1 cellular context compared by ENCODE assay signal in the genomic region with DNA sequence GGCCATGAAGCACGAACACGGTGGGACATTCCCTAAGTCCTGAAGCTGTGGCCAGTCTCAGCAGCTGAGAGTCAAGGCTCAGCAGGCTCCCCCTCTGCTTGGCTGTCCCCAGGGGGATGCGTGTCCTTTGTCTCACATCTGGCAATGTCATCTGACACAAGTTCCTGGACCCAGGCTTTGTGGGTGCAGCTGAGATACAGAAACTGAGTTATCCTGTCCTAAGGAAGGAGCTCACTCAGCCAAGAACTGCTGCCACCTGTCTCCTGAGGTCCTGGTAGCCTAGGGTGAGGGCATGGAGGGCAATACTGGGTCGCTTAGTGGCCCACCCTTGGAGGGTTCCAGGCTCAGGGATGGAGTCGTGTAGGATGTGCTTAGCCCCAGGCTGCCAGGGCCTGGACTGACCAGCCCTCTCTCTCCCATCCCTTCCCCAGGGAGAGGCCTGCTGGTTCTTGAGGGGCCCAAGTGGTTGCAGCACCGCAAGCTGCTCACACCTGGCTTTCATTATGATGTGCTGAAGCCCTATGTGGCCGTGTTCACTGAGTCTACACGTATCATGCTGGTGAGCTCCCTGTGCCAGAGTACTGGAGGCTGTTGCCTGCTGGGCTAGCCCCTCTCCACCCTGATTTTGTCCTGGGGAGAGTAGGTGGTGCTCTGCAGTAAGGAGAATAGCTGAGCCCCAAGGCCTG.
TF ChIP-seq lines count a peak whose summit lies in the region.

No MANE protein-coding gene starts in this region.

TF ChIP-seq in HEK293, 187 proteins besides CTCF, POLR2A, EP300 and RAD21 (continued from another document):
- TF ChIP-seq, protein P1, sequence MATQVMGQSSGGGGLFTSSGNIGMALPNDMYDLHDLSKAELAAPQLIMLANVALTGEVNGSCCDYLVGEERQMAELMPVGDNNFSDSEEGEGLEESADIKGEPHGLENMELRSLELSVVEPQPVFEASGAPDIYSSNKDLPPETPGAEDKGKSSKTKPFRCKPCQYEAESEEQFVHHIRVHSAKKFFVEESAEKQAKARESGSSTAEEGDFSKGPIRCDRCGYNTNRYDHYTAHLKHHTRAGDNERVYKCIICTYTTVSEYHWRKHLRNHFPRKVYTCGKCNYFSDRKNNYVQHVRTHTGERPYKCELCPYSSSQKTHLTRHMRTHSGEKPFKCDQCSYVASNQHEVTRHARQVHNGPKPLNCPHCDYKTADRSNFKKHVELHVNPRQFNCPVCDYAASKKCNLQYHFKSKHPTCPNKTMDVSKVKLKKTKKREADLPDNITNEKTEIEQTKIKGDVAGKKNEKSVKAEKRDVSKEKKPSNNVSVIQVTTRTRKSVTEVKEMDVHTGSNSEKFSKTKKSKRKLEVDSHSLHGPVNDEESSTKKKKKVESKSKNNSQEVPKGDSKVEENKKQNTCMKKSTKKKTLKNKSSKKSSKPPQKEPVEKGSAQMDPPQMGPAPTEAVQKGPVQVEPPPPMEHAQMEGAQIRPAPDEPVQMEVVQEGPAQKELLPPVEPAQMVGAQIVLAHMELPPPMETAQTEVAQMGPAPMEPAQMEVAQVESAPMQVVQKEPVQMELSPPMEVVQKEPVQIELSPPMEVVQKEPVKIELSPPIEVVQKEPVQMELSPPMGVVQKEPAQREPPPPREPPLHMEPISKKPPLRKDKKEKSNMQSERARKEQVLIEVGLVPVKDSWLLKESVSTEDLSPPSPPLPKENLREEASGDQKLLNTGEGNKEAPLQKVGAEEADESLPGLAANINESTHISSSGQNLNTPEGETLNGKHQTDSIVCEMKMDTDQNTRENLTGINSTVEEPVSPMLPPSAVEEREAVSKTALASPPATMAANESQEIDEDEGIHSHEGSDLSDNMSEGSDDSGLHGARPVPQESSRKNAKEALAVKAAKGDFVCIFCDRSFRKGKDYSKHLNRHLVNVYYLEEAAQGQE (tag by site-specific recombination; IDR thresholded peaks at IDR 0.05): no peak
- TF ChIP-seq ZIC2 (tag by site-specific recombination; IDR thresholded peaks at IDR 0.05) (peak; percentile 82), ZNF701 (tag by site-specific recombination; IDR thresholded peaks at IDR 0.05) (no peak), ZNF239 (tag by site-specific recombination; IDR thresholded peaks at IDR 0.05) (no peak)
- TF ChIP-seq, protein P2, sequence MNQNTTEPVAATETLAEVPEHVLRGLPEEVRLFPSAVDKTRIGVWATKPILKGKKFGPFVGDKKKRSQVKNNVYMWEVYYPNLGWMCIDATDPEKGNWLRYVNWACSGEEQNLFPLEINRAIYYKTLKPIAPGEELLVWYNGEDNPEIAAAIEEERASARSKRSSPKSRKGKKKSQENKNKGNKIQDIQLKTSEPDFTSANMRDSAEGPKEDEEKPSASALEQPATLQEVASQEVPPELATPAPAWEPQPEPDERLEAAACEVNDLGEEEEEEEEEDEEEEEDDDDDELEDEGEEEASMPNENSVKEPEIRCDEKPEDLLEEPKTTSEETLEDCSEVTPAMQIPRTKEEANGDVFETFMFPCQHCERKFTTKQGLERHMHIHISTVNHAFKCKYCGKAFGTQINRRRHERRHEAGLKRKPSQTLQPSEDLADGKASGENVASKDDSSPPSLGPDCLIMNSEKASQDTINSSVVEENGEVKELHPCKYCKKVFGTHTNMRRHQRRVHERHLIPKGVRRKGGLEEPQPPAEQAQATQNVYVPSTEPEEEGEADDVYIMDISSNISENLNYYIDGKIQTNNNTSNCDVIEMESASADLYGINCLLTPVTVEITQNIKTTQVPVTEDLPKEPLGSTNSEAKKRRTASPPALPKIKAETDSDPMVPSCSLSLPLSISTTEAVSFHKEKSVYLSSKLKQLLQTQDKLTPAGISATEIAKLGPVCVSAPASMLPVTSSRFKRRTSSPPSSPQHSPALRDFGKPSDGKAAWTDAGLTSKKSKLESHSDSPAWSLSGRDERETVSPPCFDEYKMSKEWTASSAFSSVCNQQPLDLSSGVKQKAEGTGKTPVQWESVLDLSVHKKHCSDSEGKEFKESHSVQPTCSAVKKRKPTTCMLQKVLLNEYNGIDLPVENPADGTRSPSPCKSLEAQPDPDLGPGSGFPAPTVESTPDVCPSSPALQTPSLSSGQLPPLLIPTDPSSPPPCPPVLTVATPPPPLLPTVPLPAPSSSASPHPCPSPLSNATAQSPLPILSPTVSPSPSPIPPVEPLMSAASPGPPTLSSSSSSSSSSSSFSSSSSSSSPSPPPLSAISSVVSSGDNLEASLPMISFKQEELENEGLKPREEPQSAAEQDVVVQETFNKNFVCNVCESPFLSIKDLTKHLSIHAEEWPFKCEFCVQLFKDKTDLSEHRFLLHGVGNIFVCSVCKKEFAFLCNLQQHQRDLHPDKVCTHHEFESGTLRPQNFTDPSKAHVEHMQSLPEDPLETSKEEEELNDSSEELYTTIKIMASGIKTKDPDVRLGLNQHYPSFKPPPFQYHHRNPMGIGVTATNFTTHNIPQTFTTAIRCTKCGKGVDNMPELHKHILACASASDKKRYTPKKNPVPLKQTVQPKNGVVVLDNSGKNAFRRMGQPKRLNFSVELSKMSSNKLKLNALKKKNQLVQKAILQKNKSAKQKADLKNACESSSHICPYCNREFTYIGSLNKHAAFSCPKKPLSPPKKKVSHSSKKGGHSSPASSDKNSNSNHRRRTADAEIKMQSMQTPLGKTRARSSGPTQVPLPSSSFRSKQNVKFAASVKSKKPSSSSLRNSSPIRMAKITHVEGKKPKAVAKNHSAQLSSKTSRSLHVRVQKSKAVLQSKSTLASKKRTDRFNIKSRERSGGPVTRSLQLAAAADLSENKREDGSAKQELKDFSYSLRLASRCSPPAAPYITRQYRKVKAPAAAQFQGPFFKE (tag by site-specific recombination; IDR thresholded peaks at IDR 0.05; ENCODE audit: borderline replicate concordance): no peak
TF ChIP-seq in HEK293: peak in this region for 1.
